ENCODE assay signal across 8 cellular contexts in genomic region chr20:38961530-38962043, GRCh38. TPM values are rescaled to one million over a fixed set of nuclear protein-coding genes. Genes with fewer than 3 reads are reported as not detected.
DNase-seq lines count a peak whose midpoint lies in the region; ATAC-seq and TF ChIP-seq lines count a peak whose summit lies in the region.

No MANE protein-coding gene starts in this region.

- DNase-seq in GM23338 (ENCODE audit: low spot score) (peak; percentile 37), OCI-M1 (lab: John Stamatoyannopoulos, UW) (peak; percentile 68), mammary epithelial cell (no peak), tibial artery (no peak), DMS153 (lab: John Stamatoyannopoulos, UW) (no peak), OCI-M2 (lab: John Stamatoyannopoulos, UW; ENCODE audit: unreplicated experiment) (no peak), NCI-H2171 (lab: John Stamatoyannopoulos, UW) (no peak)

- in situ Hi-C loops in mammary epithelial cell (cut with MboI; ENCODE audit: low sequenced_read_pairs in 2 of 2) = no loop called here

- H2AFZ ChIP-seq in GM23338 (peak overlapping the region; percentile 18; the same call in 1 of the 2 replicates), mammary epithelial cell (ENCODE audit: low read depth, low read length) (peak overlapping the region; percentile 99)

- peak overlapping the region; percentile 66 for H3K9ac ChIP-seq in mammary epithelial cell (ENCODE audit: insufficient read depth, low read length)
- H3K9ac ChIP-seq in mucosa of stomach (ENCODE audit: low read length) = peak overlapping the region; percentile 69

- H3K9me2 ChIP-seq in GM23338 (ENCODE audit: insufficient read depth) = no peaks in the 10 kb centered on the region

- H3K4me1 Mint-ChIP-seq in GM23338 = peaks cover 14% of the 10 kb centered on the region

- peak overlapping the region; percentile 99 for H3K27ac Mint-ChIP-seq in GM23338

- BruUV-seq in mammary epithelial cell (replicated peaks; lab: Mats Ljungman, UMichigan) = TSS peak; percentile 85

- dilution Hi-C loops in mammary epithelial cell (cut with HindIII; ENCODE audit: low sequenced_read_pairs) = no loop called here

- H3K27me3 ChIP-seq in GM23338 (ENCODE audit: insufficient read depth) (no peaks in the 10 kb centered on the region), mammary epithelial cell (ENCODE audit: insufficient read depth, low read length) (no peaks in the 10 kb centered on the region), mucosa of stomach (ENCODE audit: control insufficient read depth, insufficient read depth, low read length) (no peaks in the 10 kb centered on the region), tibial artery (no peaks in the 10 kb centered on the region)

- H3K9me3 Mint-ChIP-seq in GM23338 = no peaks in the 10 kb centered on the region; the same call in 2 of the 3 replicates

- H3K36me3 ChIP-seq in GM23338 (ENCODE audit: insufficient read depth) (no peaks in the 10 kb centered on the region), mammary epithelial cell (ENCODE audit: insufficient read depth, low read length) (no peaks in the 10 kb centered on the region), mucosa of stomach (ENCODE audit: control insufficient read depth, insufficient read depth, low read length) (no peaks in the 10 kb centered on the region), tibial artery (no peaks in the 10 kb centered on the region)

- TF ChIP-seq CTCF in GM23338 (conservative IDR thresholded peaks at IDR 0.05; ENCODE audit: low read depth in 2 of 2) (no peak), mammary epithelial cell (conservative IDR thresholded peaks at IDR 0.05 in 1 of 2, IDR thresholded peaks at IDR 0.05 in 1 of 2; ENCODE audit: extremely low read depth in 1 of 2, insufficient read depth in 1 of 2, low read depth in 1 of 2, low read length in 2 of 2) (no peak), tibial artery (IDR thresholded peaks at IDR 0.05) (peak in 1 of 2 experiments; percentile 13)

- H3K9me3 ChIP-seq in mammary epithelial cell (replicated peaks; ENCODE audit: insufficient read depth, low read length) = no peaks in the 10 kb centered on the region
- H3K9me3 ChIP-seq in mucosa of stomach (ENCODE audit: control insufficient read depth, low read length) = no peaks in the 10 kb centered on the region
- H3K9me3 ChIP-seq in tibial artery = no peaks in the 10 kb centered on the region

- peaks cover 6% of the 10 kb centered on the region for H3K27me3 Mint-ChIP-seq in GM23338 (ENCODE audit: insufficient read depth, low read depth, poor library complexity)

- H4K20me1 ChIP-seq in GM23338 (replicated peaks; ENCODE audit: insufficient read depth) = 0 out of 2 replicates have a peak, but pooled peaks cover 3% of the 10 kb centered on the region
- H4K20me1 ChIP-seq in mammary epithelial cell (ENCODE audit: insufficient read depth, low read length) = no peaks in the 10 kb centered on the region

- ATAC-seq in GM23338 = peak; percentile 22

- intact Hi-C loops in mammary epithelial cell (cut with micrococcal nuclease) = loop anchor here (1.0 kb wide), 2 partner anchors 35 to 87 kb away; partner anchors contain the start of gene FAM83D
- intact Hi-C loops in tibial artery (cut with DNase I; ENCODE audit: low total_unique reads) = loop anchor here (5.0 kb wide), 1 partner anchor 34 kb away; the partner anchor contains the start of gene FAM83D

- peaks cover 42% of the 10 kb centered on the region for H3K79me2 ChIP-seq in GM23338 (replicated peaks; ENCODE audit: insufficient read depth)
- H3K79me2 ChIP-seq in mammary epithelial cell (ENCODE audit: insufficient read depth, low read length) = peaks cover 43% of the 10 kb centered on the region

- peaks cover 4% of the 10 kb centered on the region; the same call in 2 of the 3 replicates for H3K36me3 Mint-ChIP-seq in GM23338 (ENCODE audit: low read depth)

- CTCF ChIA-PET in mammary epithelial cell (lab: Charles Lee; ENCODE audit: low non-redundant PET) = interaction anchor here (0.5 to 0.6 kb wide), 2 partner anchors 312 to 322 kb away, joined by 3 to 4 read pairs; no protein-coding TSS in a partner anchor

- H3K27ac ChIP-seq in GM23338 (ENCODE audit: low read depth) = peak overlapping the region; percentile 93
- H3K27ac ChIP-seq in mammary epithelial cell (ENCODE audit: insufficient read depth, low read depth, low read length) = peak overlapping the region; percentile 59
- peak overlapping the region; percentile 79 to 91 for H3K27ac ChIP-seq in tibial artery

- peak overlapping the region; percentile 80 for H3K4me2 ChIP-seq in GM23338
- peak overlapping the region; percentile 88 for H3K4me2 ChIP-seq in mammary epithelial cell (ENCODE audit: insufficient read depth, low read depth, low read length)

- peak overlapping the region; percentile 67 for H3K4me3 ChIP-seq in GM23338
- peak overlapping the region; percentile 59 to 84 (median 83) for H3K4me3 ChIP-seq in mammary epithelial cell (replicated peaks in 1 of 3; ENCODE audit: insufficient read depth in 1 of 3, low read depth in 2 of 3, low read length in 3 of 3)
- H3K4me3 ChIP-seq in mucosa of stomach (ENCODE audit: low read length) = peak overlapping the region; percentile 40
- H3K4me3 ChIP-seq in tibial artery = peak overlapping the region; percentile 76 to 91

- H3K4me3 Mint-ChIP-seq in GM23338 = peak overlapping the region; percentile 99

- H3K4me1 ChIP-seq in GM23338 (ENCODE audit: insufficient read depth) (peaks cover 10% of the 10 kb centered on the region), mammary epithelial cell (ENCODE audit: insufficient read depth, low read length) (peaks cover 7% of the 10 kb centered on the region), mucosa of stomach (ENCODE audit: control insufficient read depth, insufficient read depth, low read length) (peaks cover 4% of the 10 kb centered on the region), tibial artery (peaks cover 0 to 16% (median 9%) of the 10 kb centered on the region in 4 donors)

- 4% methylated on average over 15 of the region's 16 CpGs for WGBS in mammary epithelial cell (ENCODE audit: low coverage, missing lambda C conversion rate)

- 0 out of 2 replicates have a peak, but pooled peaks cover under 1% of the 10 kb centered on the region for H3F3A ChIP-seq in GM23338 (replicated peaks; ENCODE audit: low read depth)

TF ChIP-seq in GM23338, 12 proteins besides CTCF, POLR2A, EP300 and RAD21 (continues in another document):
- no peak for TF ChIP-seq NANOG (IDR thresholded peaks at IDR 0.05; ENCODE audit: borderline replicate concordance)
- TF ChIP-seq ETS1 (IDR thresholded peaks at IDR 0.05) = no peak
- TF ChIP-seq JUNB (IDR thresholded peaks at IDR 0.05; ENCODE audit: unreplicated experiment) = no peak
- TF ChIP-seq ZNF331 (CRISPR knock-in tag; IDR thresholded peaks at IDR 0.05; ENCODE audit: low read depth) = no peak
- TF ChIP-seq EZH2phosphoT487 (IDR thresholded peaks at IDR 0.05; ENCODE audit: unreplicated experiment) = no peak
- TF ChIP-seq POLR2AphosphoS5 (IDR thresholded peaks at IDR 0.05; ENCODE audit: low read depth) = no peak
- no peak for TF ChIP-seq STAT1 (IDR thresholded peaks at IDR 0.05; ENCODE audit: unreplicated experiment)

RNA-seq across cellular contexts. Expression of gene DHX35, which starts 0.6 kb away (rescaled TPM):
- total RNA-seq in GM23338 (2014; rRNA removed; shearing (Covaris generic)) = 20.1 and 25.9 TPM in 2 replicates
- polyA plus RNA-seq in GM23338 (2016; fragmentation: Nextera tagmentation; extraction: Ambion mirVana) (8.3 TPM in 2 replicates), mammary epithelial cell (9.2 TPM)
- total RNA-seq in mammary epithelial cell = 1 to 10 TPM; 8.1 to 9.5 TPM
- 13.4 TPM for polyA minus RNA-seq in mammary epithelial cell

RNA-seq across cellular contexts. Expression of gene FAM83D, which starts 35.4 kb away (rescaled TPM):
- total RNA-seq in GM23338 (2014; rRNA removed; shearing (Covaris generic)) = 81.6 and 91.3 TPM in 2 replicates
- 31.1 and 33.3 TPM in 2 replicates for polyA plus RNA-seq in GM23338 (2016; fragmentation: Nextera tagmentation; extraction: Ambion mirVana)
- 10 to 100 TPM in 1 of 2 donors, 1 to 10 TPM in 1; 3.7 to 29.9 TPM for total RNA-seq in mammary epithelial cell
- polyA plus RNA-seq in mammary epithelial cell = 52.5 TPM
- polyA minus RNA-seq in mammary epithelial cell = 31.5 TPM

Comparison
In these comparisons a context has a peak if more than half of its experiments do, and no peak if none do; other contexts are left out.
1. DNase-seq: peak in GM23338 (single experiment) and OCI-M1 (single experiment); none in mammary epithelial cell (single experiment), tibial artery (0 of 2), DMS153 (single experiment), OCI-M2 (single experiment) and NCI-H2171 (single experiment).
2. Peak in every context shown above with its lines, with median percentiles within 50 percentile points of each other: H3K27ac ChIP-seq and H3K4me3 ChIP-seq.